Comparison of ENCODE assay signal across 1 cellular context in the genomic region with DNA sequence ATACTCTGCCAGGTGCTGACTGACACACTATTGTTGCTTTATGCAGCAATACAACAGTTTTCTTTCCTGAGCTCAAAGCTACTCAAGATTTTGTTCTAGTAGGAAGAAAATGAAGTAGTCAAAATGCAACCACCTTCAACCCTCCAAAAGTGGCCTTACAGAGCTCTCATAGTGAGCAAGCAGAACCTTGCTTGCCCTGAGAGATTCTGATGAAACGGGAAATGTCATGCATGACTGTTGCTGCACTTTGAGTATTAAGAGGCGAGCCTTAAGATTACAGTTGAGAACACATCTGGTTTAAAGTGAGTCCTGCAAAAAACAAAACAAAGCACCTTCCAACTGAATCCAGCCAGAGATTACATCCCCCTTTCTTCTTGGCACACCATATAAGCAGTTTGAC.
TF ChIP-seq lines count a peak whose summit lies in the region.

No MANE protein-coding gene starts in this region.

TF ChIP-seq in SK-N-SH, 30 proteins besides CTCF, POLR2A, EP300 and RAD21:
- TF ChIP-seq GATA2 (CRISPR knock-in tag; IDR thresholded peaks at IDR 0.05), result no peak
- TF ChIP-seq, protein P1, sequence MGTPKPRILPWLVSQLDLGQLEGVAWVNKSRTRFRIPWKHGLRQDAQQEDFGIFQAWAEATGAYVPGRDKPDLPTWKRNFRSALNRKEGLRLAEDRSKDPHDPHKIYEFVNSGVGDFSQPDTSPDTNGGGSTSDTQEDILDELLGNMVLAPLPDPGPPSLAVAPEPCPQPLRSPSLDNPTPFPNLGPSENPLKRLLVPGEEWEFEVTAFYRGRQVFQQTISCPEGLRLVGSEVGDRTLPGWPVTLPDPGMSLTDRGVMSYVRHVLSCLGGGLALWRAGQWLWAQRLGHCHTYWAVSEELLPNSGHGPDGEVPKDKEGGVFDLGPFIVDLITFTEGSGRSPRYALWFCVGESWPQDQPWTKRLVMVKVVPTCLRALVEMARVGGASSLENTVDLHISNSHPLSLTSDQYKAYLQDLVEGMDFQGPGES (IDR thresholded peaks at IDR 0.05; ENCODE audit: low read depth, low read length), result no peak
